ENCODE assay signal across 10 cellular contexts in the genomic region with DNA sequence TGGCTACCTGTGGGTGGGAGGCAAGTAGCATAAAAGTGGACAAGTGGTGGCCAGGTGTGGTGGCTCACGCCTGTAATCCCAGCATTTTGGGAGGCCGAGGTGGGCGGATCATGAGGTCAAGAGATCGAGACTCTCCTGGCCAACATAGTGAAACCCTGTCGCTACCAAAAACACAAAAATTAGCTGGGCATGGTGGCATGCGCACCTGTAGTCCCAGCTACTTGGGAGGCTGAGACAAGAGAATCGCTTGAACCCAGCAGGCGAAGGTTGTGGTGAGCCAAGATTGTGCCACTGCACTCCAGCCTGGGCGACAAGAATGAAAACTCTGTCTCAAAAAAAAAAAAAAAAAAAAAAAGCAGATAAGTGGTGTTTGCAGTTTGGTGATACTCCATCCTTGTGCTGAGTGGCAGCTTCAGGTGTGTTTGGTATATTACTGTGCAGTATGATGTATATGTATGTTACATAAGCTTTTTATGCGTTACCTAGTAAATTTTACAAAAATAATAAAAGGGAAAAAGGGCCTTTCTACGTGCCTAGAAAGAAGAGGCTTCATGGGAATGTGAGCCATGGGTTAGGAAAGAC. TPM values are rescaled to one million over a fixed set of nuclear protein-coding genes. Genes with fewer than 3 reads are reported as not detected.
DNase-seq lines count a peak whose midpoint lies in the region; ATAC-seq and TF ChIP-seq lines count a peak whose summit lies in the region.
"Had no signal": no experiment of that assay in that cellular context is flagged by ENCODE, and none has a peak within 500 bp of the region (broad histone marks: within the 10 kb centered on the region; RNA-seq: fewer than 3 reads in every experiment).

No MANE protein-coding gene starts in this region.

- H3K27ac ChIP-seq in OCI-LY7 (ENCODE audit: low read depth, low read length, poor library complexity, severe bottlenecking) (peak overlapping the region; percentile 97), thyroid gland (peak overlapping the region; percentile 53 to 75 (median 72)), A673 (ENCODE audit: low read depth, low read length, poor library complexity, severe bottlenecking) (no peak overlapping the region)
- H3K27ac ChIP-seq: SK-N-MC had no signal

- H3K9me3 ChIP-seq in OCI-LY7 (ENCODE audit: low read length) (no peaks in the 10 kb centered on the region), thyroid gland (no peaks in the 10 kb centered on the region), A673 (ENCODE audit: low read depth, low read length, poor library complexity, severe bottlenecking) (no peaks in the 10 kb centered on the region)
- H3K9me3 ChIP-seq: pancreas had no signal

- BruUV-seq in OCI-LY7 (replicated peaks; lab: Mats Ljungman, UMichigan) (no TSS peak), A673 (replicated peaks; lab: Mats Ljungman, UMichigan) (no TSS peak)

- H3K4me1 Mint-ChIP-seq in activated T-cell treated with anti-CD3 and anti-CD28 coated beads, Interleukin-2, amount 50 U/mL, for 4 hours (ENCODE audit: low read depth) = peaks cover 69% of the 10 kb centered on the region
- peaks cover 78 to 89% of the 10 kb centered on the region in 2 donors for H3K4me1 Mint-ChIP-seq in immature natural killer cell

- no peaks in the 10 kb centered on the region for H3K9me3 Mint-ChIP-seq in activated T-cell treated with anti-CD3 and anti-CD28 coated beads, Interleukin-2, amount 50 U/mL, for 4 hours
- no peaks in the 10 kb centered on the region for H3K9me3 Mint-ChIP-seq in immature natural killer cell

- no peaks in the 10 kb centered on the region for H4K20me1 ChIP-seq in OCI-LY7 (ENCODE audit: insufficient read depth, low read length)

- POLR2A ChIA-PET in OCI-LY7 (lab: Charles Lee) = interaction anchor here (0.7 to 4.2 kb wide), 11 partner anchors 39 to 277 kb away, joined by 3 to 43 read pairs (median 3); partner anchors contain the start of genes CD79B and ERN1
- POLR2A ChIA-PET in A673 (lab: Charles Lee; ENCODE audit: low non-redundant PET) = interaction anchor here (0.7 kb wide), 1 partner anchor 37 kb away, joined by 18 read pairs; no protein-coding TSS in a partner anchor

- peak overlapping the region; percentile 95 for H3K4me3 Mint-ChIP-seq in activated T-cell treated with anti-CD3 and anti-CD28 coated beads, Interleukin-2, amount 50 U/mL, for 4 hours
- H3K4me3 Mint-ChIP-seq in immature natural killer cell = peak overlapping the region; percentile 90 to 100 (median 95)

- peak overlapping the region; percentile 98 to 100 (median 100) for H3K27ac Mint-ChIP-seq in immature natural killer cell

- no peaks in the 10 kb centered on the region for H3K27me3 ChIP-seq in thyroid gland
- H3K27me3 ChIP-seq in A673 (replicated peaks; ENCODE audit: insufficient read depth, low read depth, low read length, poor library complexity) = no peaks in the 10 kb centered on the region
- H3K27me3 ChIP-seq: pancreas had no signal

- no peak for DNase-seq in activated T-cell treated with anti-CD3 and anti-CD28 coated beads, Interleukin-2, amount 50 U/mL, for 4 hours
- DNase-seq in activated T-cell treated with anti-CD3 and anti-CD28 coated beads, Interleukin-2, amount 50 U/mL, for 1 hour = no peak
- DNase-seq in OCI-LY7 (ENCODE audit: low spot score) (no peak), immature natural killer cell (peak in 1 of 3 donors; percentile 30), thyroid gland (no peak), A673 (ENCODE audit: low spot score) (no peak), RPMI8226 (no peak)

- peaks cover 67% of the 10 kb centered on the region for H3K4me1 ChIP-seq in OCI-LY7 (ENCODE audit: insufficient read depth, low read length, poor library complexity, severe bottlenecking)
- H3K4me1 ChIP-seq in thyroid gland = peaks cover 0 to 4% of the 10 kb centered on the region in 2 donors
- no peaks in the 10 kb centered on the region for H3K4me1 ChIP-seq in A673 (ENCODE audit: insufficient read depth, low read length, poor library complexity, severe bottlenecking)

- H3K4me2 ChIP-seq in OCI-LY7 (ENCODE audit: low read length) = peak overlapping the region; percentile 82

- ATAC-seq in activated T-cell treated with anti-CD3 and anti-CD28 coated beads, Interleukin-2, amount 50 U/mL, for 4 hours = peak; percentile 8 to 12
- no peak for ATAC-seq in HG03469 (IDR thresholded peaks at IDR 0.05; ENCODE audit: unreplicated experiment)

- no peaks in the 10 kb centered on the region for H3K27me3 Mint-ChIP-seq in activated T-cell treated with anti-CD3 and anti-CD28 coated beads, Interleukin-2, amount 50 U/mL, for 4 hours (ENCODE audit: low read depth)
- peaks cover 24 to 31% (median 26%) of the 10 kb centered on the region in 3 donors for H3K27me3 Mint-ChIP-seq in immature natural killer cell (ENCODE audit: low read depth in 3 of 3)

- H3K9me2 ChIP-seq in OCI-LY7 (ENCODE audit: insufficient read depth, low read length) = no peaks in the 10 kb centered on the region

- intact Hi-C loops in OCI-LY7 (cut with micrococcal nuclease; ENCODE audit: unreplicated experiment) = loop anchor here (1.0 to 5.0 kb wide), 2 partner anchors 57 to 87 kb away; partner anchors contain the start of gene CD79B
- intact Hi-C loops in thyroid gland (cut with DNase I) = loop anchor here (10.0 kb wide), 1 partner anchor 115 kb away; the partner anchor contains the start of gene ERN1
- intact Hi-C loops in A673 (cut with micrococcal nuclease; ENCODE audit: unreplicated experiment) = no loop called here

- H3K4me3 ChIP-seq in OCI-LY7 (ENCODE audit: low read depth, low read length, poor library complexity, severe bottlenecking) = peak overlapping the region; percentile 79
- H3K4me3 ChIP-seq in thyroid gland (replicated peaks in 1 of 3) = peak overlapping the region in 1 of 3 donors; percentile 10
- H3K4me3 ChIP-seq in A673 (ENCODE audit: low read depth, low read length, poor library complexity, severe bottlenecking) = no peak overlapping the region
- H3K4me3 ChIP-seq: SK-N-MC had no signal

- TF ChIP-seq POLR2A in thyroid gland (IDR thresholded peaks at IDR 0.05) = no peak

- H2AFZ ChIP-seq in OCI-LY7 (ENCODE audit: low read length) = no peak overlapping the region

- H3K36me3 Mint-ChIP-seq in activated T-cell treated with anti-CD3 and anti-CD28 coated beads, Interleukin-2, amount 50 U/mL, for 4 hours (ENCODE audit: insufficient read depth) = peaks cover 6% of the 10 kb centered on the region
- peaks cover 0 to 4% (median 2%) of the 10 kb centered on the region in 3 donors for H3K36me3 Mint-ChIP-seq in immature natural killer cell

- CTCF ChIA-PET in OCI-LY7 (lab: Charles Lee; ENCODE audit: unreplicated experiment) (interaction anchor here (1.0 to 1.4 kb wide), 2 partner anchors 9 to 100 kb away, joined by 3 read pairs; no protein-coding TSS in a partner anchor), A673 (lab: Charles Lee) (interaction anchor here (0.8 kb wide), 1 partner anchor 10 kb away, joined by 3 read pairs; no protein-coding TSS in a partner anchor)

- 76 to 79% methylated on average over 11 of the region's 11 CpGs for WGBS in thyroid gland, 2 donors

- TF ChIP-seq CTCF in OCI-LY7 (conservative IDR thresholded peaks at IDR 0.05; ENCODE audit: low read length) (no peak), thyroid gland (IDR thresholded peaks at IDR 0.05) (no peak), A673 (conservative IDR thresholded peaks at IDR 0.05; ENCODE audit: low read depth, low read length) (no peak)

- peaks cover 57% of the 10 kb centered on the region for H3K79me2 ChIP-seq in OCI-LY7 (ENCODE audit: insufficient read depth, low read depth, low read length)

- H3K36me3 ChIP-seq in OCI-LY7 (ENCODE audit: insufficient read depth, low read length) (no peaks in the 10 kb centered on the region), thyroid gland (no peaks in the 10 kb centered on the region), A673 (ENCODE audit: insufficient read depth, low read length, poor library complexity, severe bottlenecking) (no peaks in the 10 kb centered on the region)
- H3K36me3 ChIP-seq: pancreas had no signal

RNA-seq across cellular contexts. Expression of gene ICAM2, which starts 0.9 kb away (rescaled TPM):
- 10 to 100 TPM; 67.0 to 88.9 (median 77.1) TPM for total RNA-seq in activated T-cell treated with anti-CD3 and anti-CD28 coated beads, Interleukin-2, amount 50 U/mL, for 4 hours
- 76.4 and 112 TPM in 2 replicates for total RNA-seq in OCI-LY7 (2014; rRNA removed; shearing (Covaris generic))
- 79.1 and 88.7 TPM in 2 replicates for total RNA-seq in OCI-LY7 (2022)
- polyA plus RNA-seq in immature natural killer cell = 100 to 1,000 TPM; 327 to 535 (median 329) TPM
- total RNA-seq in thyroid gland = 10 to 100 TPM; 20.3 to 41.8 (median 30.6) TPM
- 0.99 and 1.2 TPM in 2 replicates for total RNA-seq in A673 (2021)

RNA-seq across cellular contexts. Expression of gene PRR29, which starts 21.4 kb away (rescaled TPM):
- under 1 TPM in 1 of 3 donors, not detected in 2; 0.16 TPM for total RNA-seq in activated T-cell treated with anti-CD3 and anti-CD28 coated beads, Interleukin-2, amount 50 U/mL, for 4 hours
- 0.16 TPM in 1 of 2 replicates, not detected in the other for total RNA-seq in OCI-LY7 (2014; rRNA removed; shearing (Covaris generic))
- total RNA-seq in OCI-LY7 (2022) (0.29 TPM in 1 of 2 replicates, not detected in the other), thyroid gland (1 to 10 TPM; 1.7 to 5.6 (median 4.2) TPM), A673 (2021) (0.37 TPM in 1 of 2 replicates, not detected in the other)
- polyA plus RNA-seq in immature natural killer cell = 1 to 10 TPM; 5.0 to 6.8 (median 5.5) TPM

RNA-seq across cellular contexts. Expression of gene SCN4A, which starts 46.9 kb away (rescaled TPM):
- total RNA-seq in activated T-cell treated with anti-CD3 and anti-CD28 coated beads, Interleukin-2, amount 50 U/mL, for 4 hours = under 1 TPM in 2 of 3 donors, not detected in 1; 0.05 to 0.14 TPM
- total RNA-seq in OCI-LY7 (2014; rRNA removed; shearing (Covaris generic)) = 3.0 and 6.4 TPM in 2 replicates
- total RNA-seq in OCI-LY7 (2022) = 9.0 and 11.9 TPM in 2 replicates
- polyA plus RNA-seq in immature natural killer cell = under 1 TPM in 1 of 3 donors, not detected in 2; 0.02 TPM
- 1 to 10 TPM; 2.4 to 7.1 (median 4.0) TPM for total RNA-seq in thyroid gland
- total RNA-seq in A673 (2021) = 0.56 and 0.79 TPM in 2 replicates
